Comparison of ENCODE assay signal across 17 cellular contexts in genomic region chr7:42152353-42153205, GRCh38.
DNase-seq lines count a peak whose midpoint lies in the region; ATAC-seq and TF ChIP-seq lines count a peak whose summit lies in the region.
"Had no signal": no experiment of that assay in that cellular context is flagged by ENCODE, and none has a peak within 500 bp of the region (broad histone marks: within the 10 kb centered on the region; RNA-seq: fewer than 3 reads in every experiment).

No MANE protein-coding gene starts in this region.

- H3K79me2 ChIP-seq in PC-3 (ENCODE audit: low read length) (no peaks in the 10 kb centered on the region; the same call in 1 of the 2 replicates), hepatocyte (peaks cover 18% of the 10 kb centered on the region)

- H4K20me1 ChIP-seq in PC-3 (ENCODE audit: low read length) (no peaks in the 10 kb centered on the region), hepatocyte (ENCODE audit: insufficient read depth, poor library complexity, severe bottlenecking) (no peaks in the 10 kb centered on the region)

- DNase-seq in COLO829 (ENCODE audit: low spot score) (peak; percentile 45), PC-3 (peak; percentile 43), hepatocyte (ENCODE audit: low spot score) (no peak), neuronal stem cell (ENCODE audit: low spot score) (peak; percentile 85), H7 (no peak)
- DNase-seq in stimulated activated CD4-positive, alpha-beta T cell treated with anti-CD3 and anti-CD28 coated beads, Interleukin-4, amount 100 ng/mL, for 1 hour = no peak
- DNase-seq: adrenal gland, DMS 273 treated with DMSO at 0.1 percent for 48 hours, Kasumi-1, NCI-H146, NCI-H446, OCI-M1, SW 1271, WERI-Rb-1 had no signal

- H3K23ac ChIP-seq in neuronal stem cell (ENCODE audit: low read depth, low read length, poor library complexity) = no peak overlapping the region

- H4K8ac ChIP-seq in neuronal stem cell (ENCODE audit: low read depth, low read length) = no peak overlapping the region

- H3K9ac ChIP-seq in PC-3 (ENCODE audit: low read length) (no peak overlapping the region), neuronal stem cell (ENCODE audit: low read depth, low read length, poor library complexity) (no peak overlapping the region)

- H3K27me3 ChIP-seq in PC-3 (ENCODE audit: low read length) (no peaks in the 10 kb centered on the region), hepatocyte (no peaks in the 10 kb centered on the region), neuronal stem cell (ENCODE audit: control insufficient read depth in 3 of 3, insufficient read depth in 3 of 3, low read depth in 1 of 3, low read length in 3 of 3) (no peaks in the 10 kb centered on the region), H7 (ENCODE audit: control insufficient read depth, insufficient read depth, low read length) (no peaks in the 10 kb centered on the region)
- H3K27me3 ChIP-seq: adrenal gland, gastroesophageal sphincter had no signal

- H2AFZ ChIP-seq in PC-3 (ENCODE audit: low read length) = no peak overlapping the region
- no peak overlapping the region for H2AFZ ChIP-seq in hepatocyte
- H2AFZ ChIP-seq in neuronal stem cell (ENCODE audit: low read length) = no peak overlapping the region

- no peak overlapping the region for H2BK15ac ChIP-seq in neuronal stem cell (ENCODE audit: low read length)

- no peak overlapping the region for H2BK120ac ChIP-seq in neuronal stem cell (ENCODE audit: low read depth, low read length)

- peaks cover 4% of the 10 kb centered on the region for H3K79me1 ChIP-seq in neuronal stem cell (ENCODE audit: low read depth, low read length)

- TF ChIP-seq CTCF in PC-3 (conservative IDR thresholded peaks at IDR 0.05; ENCODE audit: low read depth, low read length) = no peak
- TF ChIP-seq CTCF in hepatocyte (IDR thresholded peaks at IDR 0.05; ENCODE audit: poor library complexity) = no peak

- CTCF ChIA-PET in PC-3 (lab: Charles Lee) = no interaction called here

- ATAC-seq in PC-3 (peak; percentile 85), HG03196 (IDR thresholded peaks at IDR 0.05; ENCODE audit: unreplicated experiment) (no peak), GM19455 (IDR thresholded peaks at IDR 0.05; ENCODE audit: unreplicated experiment) (no peak)
- ATAC-seq: gastroesophageal sphincter had no signal

- no TSS peak for BruUV-seq in PC-3 (replicated peaks; lab: Mats Ljungman, UMichigan)

- H3K9me3 ChIP-seq in PC-3 (ENCODE audit: low read length) (no peaks in the 10 kb centered on the region), hepatocyte (ENCODE audit: low read depth) (no peaks in the 10 kb centered on the region), neuronal stem cell (replicated peaks in 1 of 2; ENCODE audit: control insufficient read depth in 2 of 2, insufficient read depth in 1 of 2, low read depth in 1 of 2, low read length in 2 of 2) (peaks cover 0 to 5% of the 10 kb centered on the region in 2 donors)
- H3K9me3 ChIP-seq: adrenal gland, gastroesophageal sphincter had no signal

- no peak overlapping the region for H3K14ac ChIP-seq in neuronal stem cell (ENCODE audit: low read length)

- 35% methylated on average over 11 of the region's 11 CpGs for WGBS in hepatocyte (ENCODE audit: low lambda C conversion rate, missing lambda C conversion rate)
- no CpG with 5 or more reads among the region's 11 CpGs for WGBS in neuronal stem cell (ENCODE audit: extremely low coverage in 2 of 2, insufficient read length in 2 of 2, insufficient replicate concordance in 1 of 2), 2 donors

- H3K4me3 ChIP-seq in PC-3 (ENCODE audit: low read length) (no peak overlapping the region), hepatocyte (no peak overlapping the region), neuronal stem cell (ENCODE audit: low read length in 2 of 2) (peak overlapping the region in 1 of 2 donors; percentile 39), H7 (ENCODE audit: insufficient read depth, low read depth, low read length) (no peak overlapping the region)
- H3K4me3 ChIP-seq: adrenal gland, gastroesophageal sphincter had no signal

- no peak overlapping the region for H2BK5ac ChIP-seq in neuronal stem cell (ENCODE audit: low read length)

- no peak overlapping the region for H4K91ac ChIP-seq in neuronal stem cell (ENCODE audit: low read depth, low read length, poor library complexity)

- no peak overlapping the region for H3K4me2 ChIP-seq in PC-3 (ENCODE audit: low read length)
- peak overlapping the region; percentile 54 for H3K4me2 ChIP-seq in hepatocyte
- peak overlapping the region; percentile 24 for H3K4me2 ChIP-seq in neuronal stem cell (ENCODE audit: insufficient read depth, low read length, poor library complexity, severe bottlenecking)

- no peak overlapping the region for H2BK12ac ChIP-seq in neuronal stem cell (ENCODE audit: low read length)

- no peak overlapping the region; the same call in 1 of the 2 replicates for H3K27ac ChIP-seq in PC-3 (ENCODE audit: low read length)
- H3K27ac ChIP-seq in hepatocyte = peak overlapping the region; percentile 47
- H3K27ac ChIP-seq in neuronal stem cell (replicated peaks; ENCODE audit: low read length) = peak overlapping the region; percentile 96
- H3K27ac ChIP-seq: adrenal gland, WERI-Rb-1 had no signal

- H3K4ac ChIP-seq in neuronal stem cell (ENCODE audit: low read length) = no peak overlapping the region

- H2AK5ac ChIP-seq in neuronal stem cell (ENCODE audit: low read depth, low read length) = no peak overlapping the region

- no peaks in the 10 kb centered on the region for H3F3A ChIP-seq in PC-3 (ENCODE audit: low read length, unreplicated experiment)

- no peaks in the 10 kb centered on the region; the same call in 1 of the 2 replicates for H3K4me1 ChIP-seq in PC-3 (ENCODE audit: insufficient read depth, low read length)
- H3K4me1 ChIP-seq in hepatocyte (ENCODE audit: insufficient read depth) = peaks cover 47% of the 10 kb centered on the region
- peaks cover 48 to 74% of the 10 kb centered on the region in 2 donors for H3K4me1 ChIP-seq in neuronal stem cell (ENCODE audit: control insufficient read depth in 2 of 2, insufficient read depth in 1 of 2, low read depth in 1 of 2, low read length in 2 of 2)
- H3K4me1 ChIP-seq: adrenal gland had no signal

- no peak overlapping the region for H3K18ac ChIP-seq in neuronal stem cell (ENCODE audit: low read length)

- H3K9me2 ChIP-seq in PC-3 (replicated peaks; ENCODE audit: low read length) (no peaks in the 10 kb centered on the region), hepatocyte (replicated peaks; ENCODE audit: insufficient read depth) (no peaks in the 10 kb centered on the region)

- H3K36me3 ChIP-seq in PC-3 (ENCODE audit: low read depth, low read length) (no peaks in the 10 kb centered on the region), hepatocyte (replicated peaks; ENCODE audit: insufficient read depth, low read depth) (no peaks in the 10 kb centered on the region), neuronal stem cell (replicated peaks in 1 of 2; ENCODE audit: control insufficient read depth in 2 of 2, insufficient read depth in 2 of 2, low read length in 2 of 2) (peaks cover 2 to 28% of the 10 kb centered on the region in 2 donors), H7 (replicated peaks; ENCODE audit: control insufficient read depth, insufficient read depth, low read length) (no peaks in the 10 kb centered on the region)
- H3K36me3 ChIP-seq: adrenal gland, gastroesophageal sphincter, WERI-Rb-1 had no signal

- POLR2A ChIA-PET in PC-3 (lab: Charles Lee; ENCODE audit: unreplicated experiment) = no interaction called here

- intact Hi-C loops in PC-3 (cut with micrococcal nuclease) = no loop called here

Comparison
In these comparisons a context has a peak if more than half of its experiments do, and no peak if none do; other contexts are left out.
1. DNase-seq: peak in COLO829 (single experiment), PC-3 (single experiment) and neuronal stem cell (single experiment); none in hepatocyte (single experiment), stimulated activated CD4-positive, alpha-beta T cell treated with anti-CD3 and anti-CD28 coated beads, Interleukin-4, amount 100 ng/mL, for 1 hour (single experiment) and H7 (single experiment).